ENCODE assay signal across 1 cellular context in the genomic region with DNA sequence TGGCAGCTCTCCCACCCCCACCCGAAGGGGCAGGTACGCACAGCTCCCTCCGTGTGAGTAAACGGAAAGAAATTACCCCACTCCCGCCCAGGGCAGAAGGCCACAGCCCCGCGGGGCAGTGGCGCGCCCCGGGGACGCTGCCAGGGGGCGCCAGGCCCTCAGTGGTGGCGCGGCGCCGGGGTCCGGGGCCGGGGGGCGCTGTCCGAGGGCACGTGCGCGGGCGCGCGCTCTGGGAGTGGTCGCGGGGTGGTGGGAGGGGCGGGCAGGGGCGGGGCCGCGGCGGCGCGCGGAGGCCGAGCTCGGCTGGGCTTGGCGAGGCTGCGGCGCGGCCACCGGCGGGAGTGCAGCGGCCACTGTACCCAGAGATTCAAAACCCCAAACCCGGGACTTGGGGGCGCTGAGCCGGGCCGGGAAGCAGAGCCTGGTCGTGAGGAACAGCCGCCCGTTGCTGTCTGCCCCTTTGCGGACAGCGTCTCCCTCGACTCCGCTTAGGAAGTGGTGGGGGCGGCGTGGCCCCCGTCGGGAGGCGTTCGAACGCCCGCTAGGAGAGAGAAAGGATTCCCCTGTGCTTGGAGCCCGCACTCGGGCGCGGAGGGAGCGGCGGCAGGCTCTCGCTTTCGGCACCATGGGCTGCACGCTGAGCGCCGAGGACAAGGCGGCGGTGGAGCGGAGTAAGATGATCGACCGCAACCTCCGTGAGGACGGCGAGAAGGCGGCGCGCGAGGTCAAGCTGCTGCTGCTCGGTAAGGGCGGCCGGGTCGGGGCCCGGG.
TF ChIP-seq lines count a peak whose summit lies in the region.

Gene GNAI1, plus strand, starts transcription at position 296 of the 770 bp plus-strand sequence. Its CDS starts 330 bp downstream, at position 626.

TF ChIP-seq in HCT116, 20 proteins besides CTCF, POLR2A, EP300 and RAD21 (continued from another document):
- TF ChIP-seq ZBTB33 (IDR thresholded peaks at IDR 0.05; ENCODE audit: extremely low read depth, insufficient replicate concordance, low read length) (peak; percentile 17), JUND (IDR thresholded peaks at IDR 0.05) (no peak)
